ENCODE assay signal across 12 cellular contexts in genomic region chr17:77924757-77925336, GRCh38. TPM values are rescaled to one million over a fixed set of nuclear protein-coding genes. Genes with fewer than 3 reads are reported as not detected.
A peak's percentile ranks its signal among the peaks of the same experiment; 100 is the strongest.
DNase-seq lines count a peak whose midpoint lies in the region; ATAC-seq and TF ChIP-seq lines count a peak whose summit lies in the region.
"Had no signal": no experiment of that assay in that cellular context is flagged by ENCODE, and none has a peak within 500 bp of the region (broad histone marks: within the 10 kb centered on the region; RNA-seq: fewer than 3 reads in every experiment).

No MANE protein-coding gene starts in this region.

- ATAC-seq in upper lobe of right lung (no peak), HG02981 (IDR thresholded peaks at IDR 0.05; ENCODE audit: unreplicated experiment) (no peak)

- H3K27ac ChIP-seq in HUES48 (ENCODE audit: low read depth, low read length) (peak overlapping the region; percentile 43), upper lobe of right lung (no peak overlapping the region)

- H3K27me3 ChIP-seq in HUES48 (ENCODE audit: control insufficient read depth, insufficient read depth, low read length) = 0 out of 2 replicates have a peak, but pooled peaks cover 9% of the 10 kb centered on the region
- peaks cover 19% of the 10 kb centered on the region for H3K27me3 ChIP-seq in upper lobe of right lung

- peak; percentile 79 for DNase-seq in astrocyte of the cerebellum (ENCODE audit: low read depth)
- DNase-seq in hepatic stellate cell (ENCODE audit: low spot score) = peak; percentile 40
- peak; percentile 70 for DNase-seq in putamen (ENCODE audit: low spot score)
- no peak for DNase-seq in upper lobe of right lung
- no peak for DNase-seq in T1000 (lab: John Stamatoyannopoulos, UW)
- no peak for DNase-seq in foreskin fibroblast
- DNase-seq: DMS153; NCI-H524 treated with DMSO at 0.1 percent for 48 hours; stimulated activated CD4-positive, alpha-beta T cell treated with anti-CD3 and anti-CD28 coated beads, Interleukin-4, amount 100 ng/mL, for 24 hours; T-helper 9 cell had no signal

- TF ChIP-seq CTCF in astrocyte of the cerebellum (IDR thresholded peaks at IDR 0.05; ENCODE audit: low read depth, low read length, missing control alignments) (no peak), upper lobe of right lung (IDR thresholded peaks at IDR 0.05) (no peak), foreskin fibroblast (IDR thresholded peaks at IDR 0.05; ENCODE audit: low read depth, low read length) (no peak)

- in situ Hi-C loops in astrocyte of the cerebellum (cut with HindIII; ENCODE audit: low sequenced_read_pairs) = no loop called here

- H3K4me1 ChIP-seq in HUES48 (ENCODE audit: control insufficient read depth, insufficient read depth, low read length) (peaks cover 45% of the 10 kb centered on the region), upper lobe of right lung (no peaks in the 10 kb centered on the region)

- intact Hi-C loops in upper lobe of right lung (cut with DNase I) = no loop called here

- H3K9ac ChIP-seq in HUES48 (ENCODE audit: low read depth, low read length) = no peak overlapping the region

- H3K36me3 ChIP-seq in HUES48 (ENCODE audit: control insufficient read depth, insufficient read depth, low read length) = no peaks in the 10 kb centered on the region
- H3K36me3 ChIP-seq in upper lobe of right lung = no peaks in the 10 kb centered on the region

- H3K4me3 ChIP-seq in HUES48 (ENCODE audit: low read depth, low read length) (0 out of 2 replicates have a peak overlapping the region, but pooled peaks have one; percentile 3), astrocyte of the cerebellum (ENCODE audit: low read depth, low read length) (no peak overlapping the region), upper lobe of right lung (no peak overlapping the region), foreskin fibroblast (ENCODE audit: low read depth in 1 of 2, low read length in 2 of 2) (no peak overlapping the region)

- H3K9me3 ChIP-seq in HUES48 (ENCODE audit: control insufficient read depth, insufficient read depth, low read length) (no peaks in the 10 kb centered on the region), upper lobe of right lung (no peaks in the 10 kb centered on the region)

RNA-seq across cellular contexts. Expression of gene TNRC6C, which starts 33.7 kb away (rescaled TPM):
- 21.7 TPM for total RNA-seq in upper lobe of right lung

Comparison
In these comparisons a context has a peak if more than half of its experiments do, and no peak if none do; other contexts are left out.
1. DNase-seq: peak in astrocyte of the cerebellum (single experiment), hepatic stellate cell (single experiment) and putamen (single experiment); none in upper lobe of right lung (single experiment), T1000 (single experiment) and foreskin fibroblast (0 of 2).